Comparison of ENCODE assay signal across 26 cellular contexts in the genomic region with DNA sequence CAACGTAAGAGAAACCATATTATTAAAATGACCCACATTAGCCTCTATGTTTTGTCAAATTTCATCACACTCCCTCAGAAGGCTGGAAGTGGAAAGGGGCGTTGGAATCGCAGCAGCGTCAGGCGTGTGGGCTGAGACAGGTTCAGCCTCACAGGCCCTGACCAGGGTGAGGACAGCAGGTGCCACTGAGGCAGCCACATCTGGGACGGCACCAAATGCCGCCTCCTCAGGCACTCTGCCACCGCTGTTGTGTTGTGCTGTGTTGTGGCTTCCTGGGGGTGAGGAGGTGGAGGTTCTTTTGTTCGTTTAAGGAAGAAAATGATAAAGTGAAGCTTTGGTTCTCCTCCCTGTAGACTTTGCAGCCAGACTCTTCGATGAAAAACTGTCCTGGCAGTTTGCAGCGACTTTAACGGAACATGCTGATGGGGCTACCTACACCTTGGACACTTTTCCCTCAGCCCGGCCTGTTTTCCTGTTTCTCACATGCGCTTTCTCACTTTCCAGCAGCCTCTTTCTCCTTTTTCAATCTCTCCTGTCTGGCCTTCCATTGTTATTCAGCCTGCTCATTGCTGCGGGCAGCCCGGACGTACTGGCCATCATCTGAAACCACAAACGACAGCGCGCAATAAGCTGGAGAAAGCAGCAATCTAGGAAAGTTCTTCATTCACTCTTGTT. TPM values are rescaled to one million over a fixed set of nuclear protein-coding genes. Genes with fewer than 3 reads are reported as not detected.
"Had no signal": no experiment of that assay in that cellular context is flagged by ENCODE, and none has a peak within 500 bp of the region (broad histone marks: within the 10 kb centered on the region; RNA-seq: fewer than 3 reads in every experiment).

No MANE protein-coding gene starts in this region.

- H3K27ac Mint-ChIP-seq: endodermal cell; natural killer cell; stimulated activated naive CD8-positive, alpha-beta T cell treated with anti-CD3 and anti-CD28 coated beads, Interleukin-15, amount 100 ng/mL, for 72 hours had no signal

- H3K36me3 Mint-ChIP-seq: natural killer cell had no signal

- H3K36me3 ChIP-seq: gastrocnemius medialis, heart left ventricle, left lung, right lobe of liver, suprapubic skin, transverse colon, upper lobe of right lung, uterus had no signal

- H3K27me3 ChIP-seq: gastrocnemius medialis, hepatocyte, right lobe of liver, transverse colon, upper lobe of right lung, uterus had no signal

- ATAC-seq: esophagus mucosa; gastrocnemius medialis; left cardiac atrium; left lung; natural killer cell; right lobe of liver; stimulated activated naive CD8-positive, alpha-beta T cell treated with anti-CD3 and anti-CD28 coated beads, Interleukin-15, amount 100 ng/mL, for 72 hours; upper lobe of right lung had no signal

- H3K9me3 Mint-ChIP-seq: endodermal cell; natural killer cell; stimulated activated naive CD8-positive, alpha-beta T cell treated with anti-CD3 and anti-CD28 coated beads, Interleukin-15, amount 100 ng/mL, for 72 hours had no signal

- H3K4me1 ChIP-seq: gastrocnemius medialis, heart left ventricle, left lung, right lobe of liver, suprapubic skin, transverse colon, upper lobe of right lung, uterus had no signal

- H3K4me2 ChIP-seq: hepatocyte, smooth muscle cell had no signal

- H3K4me3 ChIP-seq: gastrocnemius medialis, heart left ventricle, hepatocyte, left lung, right lobe of liver, smooth muscle cell, suprapubic skin, transverse colon, upper lobe of right lung, uterus had no signal

- H3K4me3 Mint-ChIP-seq: endodermal cell; natural killer cell; stimulated activated naive CD8-positive, alpha-beta T cell treated with anti-CD3 and anti-CD28 coated beads, Interleukin-15, amount 100 ng/mL, for 72 hours had no signal

- H2AFZ ChIP-seq: hepatocyte had no signal

- H3K9me3 ChIP-seq: gastrocnemius medialis, heart left ventricle, left lung, right lobe of liver, suprapubic skin, transverse colon, upper lobe of right lung, uterus had no signal

- H3K4me1 Mint-ChIP-seq: endodermal cell, natural killer cell had no signal

- DNase-seq: cerebellar nuclear complex; effector CD8-positive, alpha-beta T cell; endodermal cell; foreskin fibroblast; gastrocnemius medialis; heart left ventricle; left cardiac atrium; left lung; natural killer cell; stimulated activated CD4-positive, alpha-beta T cell treated with anti-CD3 and anti-CD28 coated beads, Interleukin-12 subunit alpha, Interleukin-12 subunit beta, amount 100 ng/mL, for 4 hours; stimulated activated CD4-positive, alpha-beta T cell treated with anti-CD3 and anti-CD28 coated beads, Interleukin-1b, Interleukin-23, amount 100 ng/mL, for 48 hours; stimulated activated CD4-positive, alpha-beta T cell treated with anti-CD3 and anti-CD28 coated beads, Interleukin-4, amount 100 ng/mL, for 1 hour; stimulated activated CD8-positive, alpha-beta memory T cell treated with anti-CD3 and anti-CD28 coated beads, Interleukin-4, amount 100 ng/mL, for 48 hours; stimulated activated naive CD4-positive, alpha-beta T cell; stimulated activated naive CD8-positive, alpha-beta T cell treated with anti-CD3 and anti-CD28 coated beads, Interleukin-15, amount 100 ng/mL, for 72 hours; transverse colon; uterus had no signal

- FAIRE-seq: colon had no signal

- H3K27me3 Mint-ChIP-seq: stimulated activated naive CD8-positive, alpha-beta T cell treated with anti-CD3 and anti-CD28 coated beads, Interleukin-15, amount 100 ng/mL, for 72 hours had no signal

- H3K27ac ChIP-seq: epithelial cell of prostate, gastrocnemius medialis, heart left ventricle, hepatocyte, left lung, right lobe of liver, suprapubic skin, transverse colon, upper lobe of right lung, uterus had no signal

RNA-seq across cellular contexts. Expression of a gene that starts 44.9 kb away (rescaled TPM):
- total RNA-seq: esophagus mucosa, gastrocnemius medialis, left lung, natural killer cell, osteocyte, right lobe of liver, upper lobe of right lung had no signal
